ENCODE assay signal across 10 cellular contexts in the genomic region with DNA sequence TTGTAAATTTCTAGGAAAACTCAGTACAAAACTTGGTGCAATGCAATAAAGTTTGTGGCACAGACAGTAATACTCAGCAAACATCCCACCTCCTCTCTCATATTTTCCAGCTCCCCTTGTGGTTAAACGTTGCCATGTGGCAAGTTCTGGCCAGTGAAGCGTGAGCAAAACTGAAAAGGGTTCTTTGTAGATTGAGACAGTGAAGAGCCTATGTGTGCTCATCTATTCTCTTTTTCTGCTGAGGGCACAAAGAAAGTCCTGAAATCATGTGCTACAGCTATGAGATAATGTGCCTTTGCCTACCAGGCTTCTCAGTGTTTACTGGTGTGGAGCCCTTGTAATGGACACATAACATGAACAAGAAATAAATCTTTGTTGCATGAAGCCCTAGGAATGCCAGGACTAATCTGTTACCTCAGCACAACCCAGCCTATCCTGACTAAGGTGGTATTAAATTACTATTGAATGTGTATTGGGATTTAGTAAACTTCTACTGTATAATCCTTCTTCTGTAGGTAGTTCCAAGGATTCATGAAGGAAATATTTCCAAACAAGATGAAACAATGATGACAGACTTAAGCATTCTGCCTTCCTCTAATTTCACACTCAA. TPM values are rescaled to one million over a fixed set of nuclear protein-coding genes. Genes with fewer than 3 reads are reported as not detected.
DNase-seq lines count a peak whose midpoint lies in the region; ATAC-seq lines count a peak whose summit lies in the region.
"Had no signal": no experiment of that assay in that cellular context is flagged by ENCODE, and none has a peak within 500 bp of the region (broad histone marks: within the 10 kb centered on the region; RNA-seq: fewer than 3 reads in every experiment).

No MANE protein-coding gene starts in this region.

- peaks cover 1% of the 10 kb centered on the region for H3K4me1 ChIP-seq in mesenchymal stem cell (ENCODE audit: control insufficient read depth, insufficient read depth, low read depth, low read length)
- H3K4me1 ChIP-seq in right cardiac atrium (ENCODE audit: control insufficient read depth, insufficient read depth, low read length) = no peaks in the 10 kb centered on the region

- H2BK120ac ChIP-seq in mesenchymal stem cell (ENCODE audit: low read depth, low read length) = no peak overlapping the region

- H3K9me3 ChIP-seq in mesenchymal stem cell (ENCODE audit: control insufficient read depth, low read length) = no peaks in the 10 kb centered on the region
- no peaks in the 10 kb centered on the region for H3K9me3 ChIP-seq in right cardiac atrium (ENCODE audit: control insufficient read depth, low read length)

- H2AK5ac ChIP-seq in mesenchymal stem cell (ENCODE audit: low read length, severe bottlenecking) = no peak overlapping the region

- no peak overlapping the region for H3K9ac ChIP-seq in mesenchymal stem cell (ENCODE audit: low read length)

- H3K27ac ChIP-seq in mesenchymal stem cell (ENCODE audit: low read length, poor library complexity, severe bottlenecking) = peak overlapping the region; percentile 12
- H3K27ac ChIP-seq in right cardiac atrium (ENCODE audit: low read length) = no peak overlapping the region
- H3K27ac ChIP-seq: cardiac muscle cell had no signal

- no peak overlapping the region for H4K91ac ChIP-seq in mesenchymal stem cell (ENCODE audit: low read length)

- H2AFZ ChIP-seq in mesenchymal stem cell (ENCODE audit: low read depth, low read length) = no peak overlapping the region

- no peak overlapping the region for H2BK5ac ChIP-seq in mesenchymal stem cell (ENCODE audit: low read depth, low read length, poor library complexity, severe bottlenecking)

- H3K4me3 ChIP-seq in mesenchymal stem cell (ENCODE audit: insufficient read depth in 1 of 2, low read depth in 1 of 2, low read length in 2 of 2) = no peak overlapping the region
- no peak overlapping the region for H3K4me3 ChIP-seq in right cardiac atrium (ENCODE audit: low read length)
- H3K4me3 ChIP-seq: cardiac muscle cell had no signal

- no peaks in the 10 kb centered on the region for H3K79me1 ChIP-seq in mesenchymal stem cell (replicated peaks; ENCODE audit: low read length, poor library complexity, severe bottlenecking)

- no peak overlapping the region for H2BK15ac ChIP-seq in mesenchymal stem cell (ENCODE audit: low read depth, poor library complexity, severe bottlenecking)

- H3K27me3 ChIP-seq in mesenchymal stem cell (ENCODE audit: control insufficient read depth in 1 of 2, insufficient read depth in 1 of 2, low read length in 2 of 2) (no peaks in the 10 kb centered on the region), right cardiac atrium (ENCODE audit: control insufficient read depth, insufficient read depth) (no peaks in the 10 kb centered on the region)
- H3K27me3 ChIP-seq: cardiac muscle cell had no signal

- no peaks in the 10 kb centered on the region for H3K9me3 Mint-ChIP-seq in T-helper 2 cell treated with Interferon-gamma antibody and Interleukin-4, amounts not matched to agents 5 μg/mL and 100 μg/mL, for 36 hours

- H3K23ac ChIP-seq in mesenchymal stem cell (ENCODE audit: low read length in 2 of 2) = no peak overlapping the region

- no peak overlapping the region for H3K27ac Mint-ChIP-seq in T-helper 2 cell treated with Interferon-gamma antibody and Interleukin-4, amounts not matched to agents 5 μg/mL and 100 μg/mL, for 36 hours

- no peak overlapping the region for H3K4me3 Mint-ChIP-seq in T-helper 2 cell treated with Interferon-gamma antibody and Interleukin-4, amounts not matched to agents 5 μg/mL and 100 μg/mL, for 36 hours

- no peak overlapping the region for H3K18ac ChIP-seq in mesenchymal stem cell (ENCODE audit: low read depth in 1 of 2, low read length in 2 of 2)

- H3K4ac ChIP-seq in mesenchymal stem cell (ENCODE audit: low read depth in 1 of 2, low read length in 2 of 2) = no peak overlapping the region

- peaks cover 2% of the 10 kb centered on the region for H3K27me3 Mint-ChIP-seq in T-helper 2 cell treated with Interferon-gamma antibody and Interleukin-4, amounts not matched to agents 5 μg/mL and 100 μg/mL, for 36 hours (ENCODE audit: low read depth)

- H3K36me3 Mint-ChIP-seq in T-helper 2 cell treated with Interferon-gamma antibody and Interleukin-4, amounts not matched to agents 5 μg/mL and 100 μg/mL, for 36 hours (ENCODE audit: low read depth) = no peaks in the 10 kb centered on the region

- peaks cover 4% of the 10 kb centered on the region for H3K4me1 Mint-ChIP-seq in T-helper 2 cell treated with Interferon-gamma antibody and Interleukin-4, amounts not matched to agents 5 μg/mL and 100 μg/mL, for 36 hours (ENCODE audit: low read depth)

- DNase-seq in GF-D8 (lab: John Stamatoyannopoulos, UW) = peak; percentile 74
- DNase-seq in T-helper 2 cell treated with Interferon-gamma antibody and Interleukin-4, amounts not matched to agents 5 μg/mL and 100 μg/mL, for 36 hours (ENCODE audit: low spot score) = peak; percentile 48
- DNase-seq in mesenchymal stem cell = no peak
- DNase-seq in right cardiac atrium = no peak
- DNase-seq in SKM-1 treated with dmso at 0.1 percent for 144 hours (lab: John Stamatoyannopoulos, UW; ENCODE audit: unreplicated experiment) = no peak
- DNase-seq in NCI-H524 (lab: John Stamatoyannopoulos, UW) = no peak
- DNase-seq: activated CD4-positive, alpha-beta T cell treated with anti-CD3 and anti-CD28 coated beads, Interleukin-2, amount 50 U/mL, for 4 hours had no signal

- ATAC-seq in GM21717 (IDR thresholded peaks at IDR 0.05; ENCODE audit: unreplicated experiment) (peak; percentile 58), right cardiac atrium (no peak), GM19452 (IDR thresholded peaks at IDR 0.05; ENCODE audit: unreplicated experiment) (no peak)

- no peak overlapping the region for H2BK12ac ChIP-seq in mesenchymal stem cell (ENCODE audit: low read length in 2 of 2)

- WGBS in mesenchymal stem cell = 14% methylated on average over 2 of the region's 2 CpGs
- WGBS in right cardiac atrium = 39% methylated on average over 2 of the region's 2 CpGs

- H3K36me3 ChIP-seq in mesenchymal stem cell (ENCODE audit: control insufficient read depth in 1 of 2, insufficient read depth in 2 of 2, low read depth in 1 of 2, low read length in 2 of 2) = no peaks in the 10 kb centered on the region
- H3K36me3 ChIP-seq: cardiac muscle cell had no signal

- intact Hi-C loops in right cardiac atrium (cut with DNase I) = no loop called here

- no peak overlapping the region for H4K8ac ChIP-seq in mesenchymal stem cell (ENCODE audit: low read length)

- H3K14ac ChIP-seq in mesenchymal stem cell (ENCODE audit: low read length in 2 of 2) = no peak overlapping the region

- no peak overlapping the region for H3K4me2 ChIP-seq in mesenchymal stem cell (ENCODE audit: low read length, poor library complexity, severe bottlenecking)

RNA-seq across cellular contexts. Expression of a gene that starts 13.0 kb away (rescaled TPM):
- polyA plus RNA-seq in mesenchymal stem cell (2013, experiment 1 of 2) = 22.3 TPM
- polyA plus RNA-seq in mesenchymal stem cell (2013, experiment 2 of 2) = 22.3 TPM
- total RNA-seq in right cardiac atrium = 1 to 10 TPM; 1.5 to 6.6 (median 3.1) TPM
- polyA plus RNA-seq in right cardiac atrium = 1.4 TPM

RNA-seq across cellular contexts. Expression of a gene that starts 47.7 kb away (rescaled TPM):
- polyA plus RNA-seq in mesenchymal stem cell (2013, experiment 1 of 2) = not detected
- not detected for polyA plus RNA-seq in mesenchymal stem cell (2013, experiment 2 of 2)
- total RNA-seq in right cardiac atrium = 1 to 10 TPM in 1 of 4 donors, under 1 TPM in 1, not detected in 2; 0.71 to 1.5 TPM
- polyA plus RNA-seq in right cardiac atrium = not detected

Comparison
In these comparisons a context has a peak if more than half of its experiments do, and no peak if none do; other contexts are left out.
1. DNase-seq: peak in GF-D8 (single experiment) and T-helper 2 cell treated with Interferon-gamma antibody and Interleukin-4, amounts not matched to agents 5 μg/mL and 100 μg/mL, for 36 hours (single experiment); none in mesenchymal stem cell (single experiment), right cardiac atrium (0 of 3), SKM-1 treated with dmso at 0.1 percent for 144 hours (single experiment) and NCI-H524 (0 of 2).